28 cellular contexts compared by ENCODE assay signal in the genomic region with DNA sequence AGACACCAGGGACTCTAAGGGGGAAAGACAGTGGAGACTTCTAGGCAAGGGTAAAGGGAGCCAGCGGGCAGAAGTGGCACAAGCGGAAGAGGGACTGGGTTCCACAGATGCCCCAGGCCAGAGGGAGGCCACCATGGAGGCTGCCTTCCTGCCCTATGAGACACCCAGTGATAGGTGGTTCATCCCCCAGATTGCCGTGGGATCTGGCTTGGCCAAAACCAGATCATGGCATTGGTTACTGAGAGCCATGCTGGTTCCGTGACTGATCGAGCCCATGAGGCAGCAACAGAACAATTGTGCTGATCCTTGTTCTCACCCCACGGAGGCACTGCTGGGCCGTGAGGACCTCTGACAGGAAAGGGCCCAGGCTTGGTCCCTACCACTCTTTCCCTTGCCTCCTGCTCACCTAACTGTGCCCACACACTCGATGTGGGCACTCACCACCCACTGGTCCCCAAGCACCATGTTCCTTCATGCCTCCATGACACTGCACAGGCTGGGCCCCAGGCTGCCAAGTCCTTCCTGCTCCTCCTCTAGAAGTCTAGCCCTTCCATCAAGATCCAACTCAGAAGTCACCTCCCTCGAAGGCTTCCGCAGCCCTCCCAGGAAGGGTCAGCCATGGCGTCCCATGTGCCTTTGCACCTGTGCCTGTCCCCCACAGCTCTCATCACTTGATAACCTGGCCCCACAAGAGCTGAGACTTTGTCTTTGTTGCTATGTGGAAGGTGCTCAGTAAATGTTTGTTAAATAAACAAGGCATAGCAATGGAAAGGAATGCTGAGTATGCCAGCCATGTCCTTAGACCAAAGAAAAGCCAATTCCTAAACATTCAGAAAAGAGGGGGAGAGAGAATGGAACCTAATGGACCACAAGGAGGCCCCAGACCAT. TPM values are rescaled to one million over a fixed set of nuclear protein-coding genes. Genes with fewer than 3 reads are reported as not detected.
DNase-seq lines count a peak whose midpoint lies in the region; ATAC-seq and TF ChIP-seq lines count a peak whose summit lies in the region.
"Had no signal": no experiment of that assay in that cellular context is flagged by ENCODE, and none has a peak within 500 bp of the region (broad histone marks: within the 10 kb centered on the region; RNA-seq: fewer than 3 reads in every experiment).

No MANE protein-coding gene starts in this region.

- no peaks in the 10 kb centered on the region for H3K36me3 Mint-ChIP-seq in Caco-2 (ENCODE audit: insufficient read depth, unreplicated experiment)

- intact Hi-C loops in Caco-2 (cut with micrococcal nuclease; ENCODE audit: unreplicated experiment) = loop anchor here (2.0 kb wide), 1 partner anchor 38 kb away; no protein-coding TSS in a partner anchor
- intact Hi-C loops in posterior vena cava (cut with DNase I) = no loop called here

- H3K27me3 ChIP-seq in Caco-2 (replicated peaks; ENCODE audit: control insufficient read depth, insufficient read depth, low read length) = no peaks in the 10 kb centered on the region
- H3K27me3 ChIP-seq: cardiac muscle cell, tibial nerve had no signal

- H3K9me3 Mint-ChIP-seq in Caco-2 (ENCODE audit: unreplicated experiment) = no peaks in the 10 kb centered on the region
- H3K9me3 Mint-ChIP-seq: activated CD4-positive, alpha-beta memory T cell treated with anti-CD3 and anti-CD28 coated beads, Interleukin-2, amount 10 ng/mL, durations not matched to agents 7 days and 5 days; stimulated activated naive CD8-positive, alpha-beta T cell treated with anti-CD3 and anti-CD28 coated beads, Interleukin-15, Interleukin-2, amounts not matched to agents 100 ng/mL and 50 ng/mL, for 24 hours had no signal

- H3K4me1 Mint-ChIP-seq in Caco-2 (ENCODE audit: low read depth, unreplicated experiment) = peaks cover 21% of the 10 kb centered on the region
- H3K4me1 Mint-ChIP-seq: activated CD4-positive, alpha-beta memory T cell treated with anti-CD3 and anti-CD28 coated beads, Interleukin-2, amount 10 ng/mL, durations not matched to agents 7 days and 5 days had no signal

- H3K4me1 ChIP-seq in Caco-2 = peaks cover 29% of the 10 kb centered on the region
- H3K4me1 ChIP-seq: tibial nerve had no signal

- H3K9me3 ChIP-seq in Caco-2 = no peaks in the 10 kb centered on the region
- H3K9me3 ChIP-seq: tibial nerve had no signal

- POLR2A ChIA-PET in Caco-2 (lab: Charles Lee) = no interaction called here

- TF ChIP-seq CTCF in Caco-2 (IDR thresholded peaks at IDR 0.05; ENCODE audit: insufficient read depth in 1 of 2, low read depth in 1 of 2, low read length in 1 of 2, severe bottlenecking in 1 of 2, unreplicated experiment in 1 of 2) (no peak), GM13976 (IDR thresholded peaks at IDR 0.05; ENCODE audit: borderline replicate concordance, control extremely low read depth, extremely low read depth, insufficient read depth, missing control alignments) (no peak)

- peak overlapping the region; percentile 99 for H3K27ac Mint-ChIP-seq in Caco-2 (ENCODE audit: unreplicated experiment)
- H3K27ac Mint-ChIP-seq: activated CD4-positive, alpha-beta memory T cell treated with anti-CD3 and anti-CD28 coated beads, Interleukin-2, amount 10 ng/mL, durations not matched to agents 7 days and 5 days; stimulated activated naive CD8-positive, alpha-beta T cell treated with anti-CD3 and anti-CD28 coated beads, Interleukin-15, Interleukin-2, amounts not matched to agents 100 ng/mL and 50 ng/mL, for 24 hours had no signal

- CTCF ChIA-PET in Caco-2 (lab: Charles Lee) = interaction anchor here (0.7 to 1.8 kb wide), 3 partner anchors 13 to 51 kb away, joined by 4 to 6 read pairs (median 4); a partner anchor contains a TSS

- peak overlapping the region; percentile 39 for H3K4me3 Mint-ChIP-seq in Caco-2 (ENCODE audit: unreplicated experiment)
- H3K4me3 Mint-ChIP-seq: activated CD4-positive, alpha-beta memory T cell treated with anti-CD3 and anti-CD28 coated beads, Interleukin-2, amount 10 ng/mL, durations not matched to agents 7 days and 5 days; stimulated activated naive CD8-positive, alpha-beta T cell treated with anti-CD3 and anti-CD28 coated beads, Interleukin-15, Interleukin-2, amounts not matched to agents 100 ng/mL and 50 ng/mL, for 24 hours had no signal

- in situ Hi-C loops in GM13976 (cut with MboI; ENCODE audit: low sequenced_read_pairs, unreplicated experiment) = no loop called here

- no peak for ATAC-seq in GM18907 (IDR thresholded peaks at IDR 0.05; ENCODE audit: unreplicated experiment)

- H3K4me3 ChIP-seq in Caco-2 (ENCODE audit: low read depth, low read length) = no peak overlapping the region
- H3K4me3 ChIP-seq: cardiac muscle cell, tibial nerve had no signal

- H3K27me3 Mint-ChIP-seq in Caco-2 (ENCODE audit: insufficient read depth, unreplicated experiment) = no peaks in the 10 kb centered on the region
- H3K27me3 Mint-ChIP-seq: stimulated activated naive CD8-positive, alpha-beta T cell treated with anti-CD3 and anti-CD28 coated beads, Interleukin-15, Interleukin-2, amounts not matched to agents 100 ng/mL and 50 ng/mL, for 24 hours had no signal

- no TSS peak for BruUV-seq in Caco-2 (replicated peaks; lab: Mats Ljungman, UMichigan)

- no peaks in the 10 kb centered on the region for H3K36me3 ChIP-seq in Caco-2 (ENCODE audit: control insufficient read depth, insufficient read depth, low read length)
- H3K36me3 ChIP-seq: cardiac muscle cell, tibial nerve had no signal

- DNase-seq in Caco-2 (peak in 1 of 2 experiments; percentile 61), M059J (ENCODE audit: low read depth) (peak; percentile 15), iPS DF 19.7 (ENCODE audit: low read depth, low spot score) (peak; percentile 23), posterior vena cava (ENCODE audit: low spot score) (peak; percentile 71), activated gamma-delta T cell (lab: John Stamatoyannopoulos, UW) (no peak), GM13976 (ENCODE audit: low spot score) (no peak), COLO668 (lab: John Stamatoyannopoulos, UW; ENCODE audit: unreplicated experiment) (no peak)
- DNase-seq: activated CD4-positive, alpha-beta memory T cell treated with anti-CD3 and anti-CD28 coated beads, Interleukin-2, amount 10 ng/mL, durations not matched to agents 7 days and 5 days; activated CD4-positive, CD25-positive, alpha-beta regulatory T cell; activated effector memory CD4-positive, alpha-beta T cell treated with anti-CD3 and anti-CD28 coated beads, Interleukin-2, amount 50 U/mL, for 16 hours; activated T-cell treated with anti-CD3 and anti-CD28 coated beads for 4 hours; amniotic stem cell; dermis blood vessel endothelial cell; GDM1; NCI-H1092; NCI-H187 treated with DMSO at 0.1 percent for 48 hours; NCI-H2227 treated with DMSO at 0.1 percent for 48 hours; NCI-H82; OCI-M1; stimulated activated CD4-positive, alpha-beta T cell treated with anti-CD3 and anti-CD28 coated beads, Interleukin-12 subunit alpha, Interleukin-12 subunit beta, amount 100 ng/mL, for 4 hours; stimulated activated CD4-positive, alpha-beta T cell treated with anti-CD3 and anti-CD28 coated beads, Interleukin-4, amount 100 ng/mL, for 4 hours; T1000 had no signal

RNA-seq across cellular contexts. Expression of a gene that starts 7.3 kb away (rescaled TPM):
- total RNA-seq in Caco-2 (2022) (not detected in 2 replicates), posterior vena cava (not detected)
- not detected in 2 replicates for total RNA-seq in M059J (2014; rRNA removed; shearing (Covaris generic))
- total RNA-seq: activated CD4-positive, alpha-beta memory T cell treated with anti-CD3 and anti-CD28 coated beads, Interleukin-2, amount 10 ng/mL, durations not matched to agents 7 days and 5 days; cardiac muscle cell; dermis blood vessel endothelial cell; LHCN-M2; liver had no signal

RNA-seq across cellular contexts. Expression of a gene that starts 12.9 kb away (rescaled TPM):
- 3.4 and 5.2 TPM in 2 replicates for total RNA-seq in Caco-2 (2022)
- not detected in 2 replicates for total RNA-seq in M059J (2014; rRNA removed; shearing (Covaris generic))
- total RNA-seq in posterior vena cava = not detected
- total RNA-seq: activated CD4-positive, alpha-beta memory T cell treated with anti-CD3 and anti-CD28 coated beads, Interleukin-2, amount 10 ng/mL, durations not matched to agents 7 days and 5 days; cardiac muscle cell; dermis blood vessel endothelial cell; LHCN-M2; tibial nerve had no signal

RNA-seq across cellular contexts. Expression of a gene that starts 21.9 kb away (rescaled TPM):
- total RNA-seq in Caco-2 (2022) = not detected in 2 replicates
- 0.22 TPM in 1 of 2 replicates, not detected in the other for total RNA-seq in M059J (2014; rRNA removed; shearing (Covaris generic))
- not detected for total RNA-seq in posterior vena cava
- total RNA-seq: activated CD4-positive, alpha-beta memory T cell treated with anti-CD3 and anti-CD28 coated beads, Interleukin-2, amount 10 ng/mL, durations not matched to agents 7 days and 5 days; cardiac muscle cell; dermis blood vessel endothelial cell; LHCN-M2; liver had no signal

RNA-seq across cellular contexts. Expression of a gene that starts 30.9 kb away (rescaled TPM):
- total RNA-seq in Caco-2 (2022) (not detected in 2 replicates), posterior vena cava (not detected)
- not detected in 2 replicates for total RNA-seq in M059J (2014; rRNA removed; shearing (Covaris generic))
- total RNA-seq: activated CD4-positive, alpha-beta memory T cell treated with anti-CD3 and anti-CD28 coated beads, Interleukin-2, amount 10 ng/mL, durations not matched to agents 7 days and 5 days; cardiac muscle cell; dermis blood vessel endothelial cell; LHCN-M2; liver; tibial nerve had no signal

RNA-seq across cellular contexts. Expression of a gene that starts 49.7 kb away (rescaled TPM):
- total RNA-seq in Caco-2 (2022) (not detected in 2 replicates), posterior vena cava (not detected)
- total RNA-seq in M059J (2014; rRNA removed; shearing (Covaris generic)) = not detected in 2 replicates
- total RNA-seq: activated CD4-positive, alpha-beta memory T cell treated with anti-CD3 and anti-CD28 coated beads, Interleukin-2, amount 10 ng/mL, durations not matched to agents 7 days and 5 days; cardiac muscle cell; dermis blood vessel endothelial cell; LHCN-M2; liver; tibial nerve had no signal

Comparison
In these comparisons a context has a peak if more than half of its experiments do, and no peak if none do; other contexts are left out.
1. DNase-seq: peak in M059J (single experiment), iPS DF 19.7 (single experiment) and posterior vena cava (single experiment); none in activated gamma-delta T cell (single experiment), GM13976 (single experiment) and COLO668 (single experiment).